In genomic region chr6:36196880-36197548, GRCh38 we compare ENCODE assay signal across 8 cellular contexts. TPM values are rescaled to one million over a fixed set of nuclear protein-coding genes. Genes with fewer than 3 reads are reported as not detected.
A peak's percentile ranks its signal among the peaks of the same experiment; 100 is the strongest.
DNase-seq lines count a peak whose midpoint lies in the region; ATAC-seq and TF ChIP-seq lines count a peak whose summit lies in the region.

No MANE protein-coding gene starts in this region.

- DNase-seq in CD4-positive, alpha-beta T cell, result peak; percentile 99 to 100 (median 100)
- peak; percentile 100 for DNase-seq in NCI-H82 (lab: John Stamatoyannopoulos, UW)
- DNase-seq in activated CD4-positive, alpha-beta memory T cell treated with anti-CD3 and anti-CD28 coated beads for 36 hours, result peak; percentile 100
- peak; percentile 97 to 100 for DNase-seq in lower leg skin (ENCODE audit: low spot score in 2 of 2)
- DNase-seq in stimulated activated CD4-positive, alpha-beta T cell treated with anti-CD3 and anti-CD28 coated beads, Interleukin-4, amount 100 ng/mL, for 4 hours, result peak; percentile 99 to 100

- peak overlapping the region; percentile 96 for H3K27ac Mint-ChIP-seq in CD4-positive, alpha-beta T cell
- peak overlapping the region; percentile 90 for H3K27ac Mint-ChIP-seq in activated CD4-positive, alpha-beta memory T cell treated with anti-CD3 and anti-CD28 coated beads for 36 hours

- no peaks in the 10 kb centered on the region for H3K27me3 ChIP-seq in CD4-positive, alpha-beta T cell (ENCODE audit: control insufficient read depth, insufficient read depth, low read length)
- no peaks in the 10 kb centered on the region for H3K27me3 ChIP-seq in duodenal mucosa (ENCODE audit: control insufficient read depth in 1 of 2, insufficient read depth in 2 of 2, low read length in 2 of 2)

- peaks cover 11 to 17% of the 10 kb centered on the region in 2 donors for H3K4me1 ChIP-seq in duodenal mucosa (ENCODE audit: control insufficient read depth in 1 of 2, insufficient read depth in 2 of 2, low read length in 2 of 2)

- CTCF ChIA-PET in CD4-positive, alpha-beta T cell (lab: Charles Lee), result interaction anchor here (0.7 to 1.2 kb wide), 2 partner anchors 94 to 102 kb away, joined by 3 to 5 read pairs; no protein-coding TSS in a partner anchor
- CTCF ChIA-PET in activated CD4-positive, alpha-beta memory T cell treated with anti-CD3 and anti-CD28 coated beads for 36 hours (lab: Charles Lee), result interaction anchor here (1.1 to 1.4 kb wide), 3 partner anchors 66 to 169 kb away, joined by 5 to 7 read pairs (median 6); partner anchors contain the start of gene MAPK14

- H3K4me3 ChIP-seq in duodenal mucosa (ENCODE audit: low read depth in 1 of 2, low read length in 2 of 2), result peak overlapping the region; percentile 70 to 81
- peak overlapping the region; percentile 90 for H3K4me3 ChIP-seq in lower leg skin (ENCODE audit: low read depth, poor library complexity, severe bottlenecking)

- H3K36me3 ChIP-seq in duodenal mucosa (ENCODE audit: control insufficient read depth in 1 of 2, insufficient read depth in 2 of 2, low read length in 2 of 2), result peaks cover 12 to 21% of the 10 kb centered on the region in 2 donors

- peaks cover 61% of the 10 kb centered on the region for H3K4me1 Mint-ChIP-seq in CD4-positive, alpha-beta T cell (ENCODE audit: low read depth)
- H3K4me1 Mint-ChIP-seq in activated CD4-positive, alpha-beta memory T cell treated with anti-CD3 and anti-CD28 coated beads for 36 hours (ENCODE audit: low read depth), result peaks cover 46% of the 10 kb centered on the region

- H3K9ac ChIP-seq in duodenal mucosa (ENCODE audit: low read depth in 1 of 2, low read length in 2 of 2), result peak overlapping the region; percentile 27 to 51

- peak overlapping the region; percentile 96 for H3K4me3 Mint-ChIP-seq in CD4-positive, alpha-beta T cell
- H3K4me3 Mint-ChIP-seq in activated CD4-positive, alpha-beta memory T cell treated with anti-CD3 and anti-CD28 coated beads for 36 hours, result peak overlapping the region; percentile 82

- no peak for TF ChIP-seq CTCF in CD4-positive, alpha-beta T cell (IDR thresholded peaks at IDR 0.05)
- no peak for TF ChIP-seq CTCF in lower leg skin (IDR thresholded peaks at IDR 0.05)

- POLR2A ChIA-PET in CD4-positive, alpha-beta T cell (lab: Charles Lee), result interaction anchor here (0.9 to 2.6 kb wide), 8 partner anchors 9 to 938 kb away, joined by 3 to 19 read pairs (median 6); partner anchors contain the start of genes MAPK13 and MAPK14
- POLR2A ChIA-PET in activated CD4-positive, alpha-beta memory T cell treated with anti-CD3 and anti-CD28 coated beads for 36 hours (lab: Charles Lee), result interaction anchor here (1.0 to 2.9 kb wide), 6 partner anchors 10 to 169 kb away, joined by 3 to 10 read pairs (median 5); partner anchors contain the start of genes MAPK13 and MAPK14

- peak; percentile 87 for ATAC-seq in CD4-positive, alpha-beta T cell (ENCODE audit: poor library complexity)
- ATAC-seq in GM19452 (IDR thresholded peaks at IDR 0.05; ENCODE audit: unreplicated experiment) (peak; percentile 87), HG03575 (IDR thresholded peaks at IDR 0.05; ENCODE audit: extremely low read depth, insufficient number of reproducible peaks, low FRiP score, unreplicated experiment) (peak; percentile 49)

- H3K36me3 Mint-ChIP-seq in CD4-positive, alpha-beta T cell (ENCODE audit: low read depth), result peaks cover 29% of the 10 kb centered on the region
- peaks cover 15% of the 10 kb centered on the region for H3K36me3 Mint-ChIP-seq in activated CD4-positive, alpha-beta memory T cell treated with anti-CD3 and anti-CD28 coated beads for 36 hours

- TF ChIP-seq POLR2A in lower leg skin (IDR thresholded peaks at IDR 0.05), result peak in 1 of 2 donors; percentile 40

- intact Hi-C loops in CD4-positive, alpha-beta T cell (cut with DNase I, micrococcal nuclease), result loop anchor here (1.0 to 2.0 kb wide), 5 partner anchors 66 to 170 kb away; partner anchors contain the start of genes MAPK14 (in 2 of the 2) and MAPK13 (in 1 of the 2)
- intact Hi-C loops in activated CD4-positive, alpha-beta memory T cell treated with anti-CD3 and anti-CD28 coated beads for 36 hours (cut with micrococcal nuclease), result loop anchor here (1.0 to 5.0 kb wide), 4 partner anchors 66 to 245 kb away; partner anchors contain the start of genes KCTD20, MAPK14 and PXT1
- intact Hi-C loops in lower leg skin (cut with DNase I; ENCODE audit: low total_unique reads), result loop anchor here (10.0 kb wide), 1 partner anchor 62 kb away; the partner anchor contains the start of gene MAPK13

- H3K9me3 Mint-ChIP-seq in CD4-positive, alpha-beta T cell, result no peaks in the 10 kb centered on the region
- H3K9me3 Mint-ChIP-seq in activated CD4-positive, alpha-beta memory T cell treated with anti-CD3 and anti-CD28 coated beads for 36 hours, result no peaks in the 10 kb centered on the region

- no peaks in the 10 kb centered on the region for H3K27me3 Mint-ChIP-seq in CD4-positive, alpha-beta T cell
- no peaks in the 10 kb centered on the region for H3K27me3 Mint-ChIP-seq in activated CD4-positive, alpha-beta memory T cell treated with anti-CD3 and anti-CD28 coated beads for 36 hours

- WGBS in lower leg skin, 2 donors, result 0 to 1% methylated on average over 32 to 33 of the region's 58 CpGs

- peak overlapping the region; percentile 79 for H3K27ac ChIP-seq in CD4-positive, alpha-beta T cell (ENCODE audit: low read depth, low read length)
- H3K27ac ChIP-seq in duodenal mucosa (ENCODE audit: low read depth, low read length), result peak overlapping the region; percentile 89

- H3K9me3 ChIP-seq in CD4-positive, alpha-beta T cell (ENCODE audit: control insufficient read depth, low read length), result no peaks in the 10 kb centered on the region
- no peaks in the 10 kb centered on the region for H3K9me3 ChIP-seq in duodenal mucosa (ENCODE audit: control insufficient read depth in 1 of 2, low read length in 2 of 2)

RNA-seq across cellular contexts. Expression of gene BRPF3, which starts 0.5 kb away (rescaled TPM):
- total RNA-seq in CD4-positive, alpha-beta T cell, result 10 to 100 TPM; 39.0 to 41.6 TPM
- total RNA-seq in activated CD4-positive, alpha-beta memory T cell treated with anti-CD3 and anti-CD28 coated beads for 36 hours, result 10 to 100 TPM; 16.0 to 18.3 TPM
- 10 to 100 TPM; 13.2 to 21.9 (median 17.6) TPM for total RNA-seq in lower leg skin

Comparison
In these comparisons a context has a peak if more than half of its experiments do, and no peak if none do; other contexts are left out.
1. Peak in every context shown above with its lines: DNase-seq, ATAC-seq, H3K4me3 ChIP-seq and H3K27ac ChIP-seq.